ENCODE assay signal across 16 cellular contexts in genomic region chr6:47714802-47715201, GRCh38. TPM values are rescaled to one million over a fixed set of nuclear protein-coding genes. Genes with fewer than 3 reads are reported as not detected.
"Had no signal": no experiment of that assay in that cellular context is flagged by ENCODE, and none has a peak within 500 bp of the region (broad histone marks: within the 10 kb centered on the region; RNA-seq: fewer than 3 reads in every experiment).

No MANE protein-coding gene starts in this region.

- H3K27ac Mint-ChIP-seq: activated CD8-positive, alpha-beta memory T cell treated with anti-CD3 and anti-CD28 coated beads, Interleukin-2, amount 10 ng/mL, durations not matched to agents 7 days and 5 days; T-cell had no signal

- DNase-seq: activated CD4-positive, alpha-beta T cell treated with anti-CD3 and anti-CD28 coated beads for 4 hours; activated CD8-positive, alpha-beta memory T cell treated with anti-CD3 and anti-CD28 coated beads, Interleukin-2, amount 10 ng/mL, durations not matched to agents 7 days and 5 days; activated gamma-delta T cell treated with Interleukin-2 at 50 U/mL for 16 hours; activated T-cell treated with anti-CD3 and anti-CD28 coated beads, Interleukin-2, amount 50 U/mL, for 4 hours; colonic mucosa; foreskin melanocyte; heart right ventricle; kidney; left ventricle myocardium superior; mesendoderm; T-cell; T1000; WERI-Rb-1 had no signal

- H3K4me1 Mint-ChIP-seq: activated CD8-positive, alpha-beta memory T cell treated with anti-CD3 and anti-CD28 coated beads, Interleukin-2, amount 10 ng/mL, durations not matched to agents 7 days and 5 days had no signal

- ATAC-seq: activated CD8-positive, alpha-beta memory T cell treated with anti-CD3 and anti-CD28 coated beads, Interleukin-2, amount 10 ng/mL, durations not matched to agents 7 days and 5 days; heart right ventricle; left ventricle myocardium superior; T-cell had no signal

- H3K9me3 Mint-ChIP-seq: activated T-cell treated with anti-CD3 and anti-CD28 coated beads, Interleukin-2, amount 50 U/mL, for 4 hours; T-cell had no signal

- H3K36me3 Mint-ChIP-seq: activated CD8-positive, alpha-beta memory T cell treated with anti-CD3 and anti-CD28 coated beads, Interleukin-2, amount 10 ng/mL, durations not matched to agents 7 days and 5 days; T-cell had no signal

- H3K4me3 Mint-ChIP-seq: activated CD8-positive, alpha-beta memory T cell treated with anti-CD3 and anti-CD28 coated beads, Interleukin-2, amount 10 ng/mL, durations not matched to agents 7 days and 5 days; activated T-cell treated with anti-CD3 and anti-CD28 coated beads, Interleukin-2, amount 50 U/mL, for 4 hours; T-cell had no signal

RNA-seq across cellular contexts. Expression of gene ADGRF4, which starts 16.4 kb away (rescaled TPM):
- total RNA-seq: activated CD8-positive, alpha-beta memory T cell treated with anti-CD3 and anti-CD28 coated beads, Interleukin-2, amount 10 ng/mL, durations not matched to agents 7 days and 5 days; activated T-cell treated with anti-CD3 and anti-CD28 coated beads, Interleukin-2, amount 50 U/mL, for 4 hours; cardiac muscle cell; kidney; left ventricle myocardium superior; T-cell; tibial nerve had no signal
- polyA plus RNA-seq: cardiac muscle cell, neural cell had no signal
